13 cellular contexts compared by ENCODE assay signal in genomic region chr4:35818520-35818919, GRCh38.
"Had no signal": no experiment of that assay in that cellular context is flagged by ENCODE, and none has a peak within 500 bp of the region (broad histone marks: within the 10 kb centered on the region; RNA-seq: fewer than 3 reads in every experiment).

No MANE protein-coding gene starts in this region.

- H3K27me3 ChIP-seq: gastrocnemius medialis, stomach, vagina had no signal

- ATAC-seq: gastrocnemius medialis, left ventricle myocardium superior had no signal

- H2AFZ ChIP-seq: parathyroid adenoma had no signal

- H3K9ac ChIP-seq: parathyroid adenoma had no signal

- DNase-seq: activated CD4-positive, alpha-beta memory T cell treated with anti-CD3 and anti-CD28 coated beads for 36 hours; activated naive CD4-positive, alpha-beta T cell; aorta; gastrocnemius medialis; kidney; left ventricle myocardium superior; retina; stimulated activated CD4-positive, alpha-beta T cell treated with anti-CD3 and anti-CD28 coated beads, Interleukin-15, amount 100 ng/mL, for 24 hours; stimulated activated CD4-positive, alpha-beta T cell treated with anti-CD3 and anti-CD28 coated beads, Interleukin-4, amount 100 ng/mL, for 24 hours; stomach had no signal

- H3K9me3 ChIP-seq: gastrocnemius medialis, stomach, vagina had no signal

- H3K4me1 ChIP-seq: gastrocnemius medialis, parathyroid adenoma, stomach, vagina had no signal

- H3K36me3 ChIP-seq: gastrocnemius medialis, stomach, vagina had no signal

- H3K79me2 ChIP-seq: parathyroid adenoma had no signal

- H3K27ac ChIP-seq: gastrocnemius medialis, parathyroid adenoma, stomach, vagina, VCaP had no signal

- H3K4me3 ChIP-seq: gastrocnemius medialis, stomach, vagina had no signal
